Comparison of ENCODE assay signal across 1 cellular context in the genomic region with DNA sequence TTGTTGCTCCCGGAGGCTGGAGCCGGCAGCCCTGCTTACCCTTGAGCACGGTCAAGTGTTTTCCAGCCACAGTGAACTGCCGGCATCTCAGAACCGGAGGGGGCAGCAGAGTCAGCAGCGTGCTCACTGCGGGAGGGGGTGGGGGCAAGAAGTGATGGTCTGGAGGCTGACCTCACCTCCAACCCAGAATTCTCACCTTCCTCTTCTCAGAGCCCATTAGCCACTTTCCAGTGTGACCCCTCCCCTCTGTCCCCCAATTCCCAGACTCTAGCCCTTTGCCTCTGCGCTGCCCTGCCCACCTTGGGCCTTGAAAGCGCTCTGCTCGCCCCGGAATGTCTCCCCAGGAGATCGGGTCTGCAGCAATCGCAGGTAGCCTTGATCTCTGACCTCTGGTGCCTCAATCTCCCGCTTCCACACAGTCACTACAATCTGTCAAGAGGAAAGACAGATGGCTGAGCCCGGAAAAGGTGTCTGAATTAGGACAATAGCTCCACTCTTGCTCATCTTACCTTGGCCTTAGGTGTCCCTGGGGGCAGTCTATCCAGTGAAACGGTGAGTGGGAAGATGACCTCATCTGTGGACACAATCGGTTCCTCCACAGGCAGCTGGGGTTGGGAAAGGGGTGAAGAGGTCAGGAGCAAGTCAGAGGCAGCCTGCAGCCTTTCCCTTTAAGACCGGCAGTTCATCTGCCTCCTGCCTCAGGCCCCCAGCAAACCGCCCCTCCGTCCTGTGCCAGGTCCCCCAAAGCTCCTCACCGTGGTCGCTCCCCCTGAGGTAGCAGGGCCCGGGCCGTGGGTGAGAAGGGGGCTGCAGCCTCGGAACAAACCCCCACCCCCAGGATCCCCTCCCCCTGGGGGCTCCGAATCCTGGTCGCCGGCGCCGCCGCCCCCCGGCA.
TF ChIP-seq lines count a peak whose summit lies in the region.

No MANE protein-coding gene starts in this region.

TF ChIP-seq in K562, 482 proteins besides CTCF, POLR2A, EP300 and RAD21 (continued from another document and continues in another):
- TF ChIP-seq, protein P1, sequence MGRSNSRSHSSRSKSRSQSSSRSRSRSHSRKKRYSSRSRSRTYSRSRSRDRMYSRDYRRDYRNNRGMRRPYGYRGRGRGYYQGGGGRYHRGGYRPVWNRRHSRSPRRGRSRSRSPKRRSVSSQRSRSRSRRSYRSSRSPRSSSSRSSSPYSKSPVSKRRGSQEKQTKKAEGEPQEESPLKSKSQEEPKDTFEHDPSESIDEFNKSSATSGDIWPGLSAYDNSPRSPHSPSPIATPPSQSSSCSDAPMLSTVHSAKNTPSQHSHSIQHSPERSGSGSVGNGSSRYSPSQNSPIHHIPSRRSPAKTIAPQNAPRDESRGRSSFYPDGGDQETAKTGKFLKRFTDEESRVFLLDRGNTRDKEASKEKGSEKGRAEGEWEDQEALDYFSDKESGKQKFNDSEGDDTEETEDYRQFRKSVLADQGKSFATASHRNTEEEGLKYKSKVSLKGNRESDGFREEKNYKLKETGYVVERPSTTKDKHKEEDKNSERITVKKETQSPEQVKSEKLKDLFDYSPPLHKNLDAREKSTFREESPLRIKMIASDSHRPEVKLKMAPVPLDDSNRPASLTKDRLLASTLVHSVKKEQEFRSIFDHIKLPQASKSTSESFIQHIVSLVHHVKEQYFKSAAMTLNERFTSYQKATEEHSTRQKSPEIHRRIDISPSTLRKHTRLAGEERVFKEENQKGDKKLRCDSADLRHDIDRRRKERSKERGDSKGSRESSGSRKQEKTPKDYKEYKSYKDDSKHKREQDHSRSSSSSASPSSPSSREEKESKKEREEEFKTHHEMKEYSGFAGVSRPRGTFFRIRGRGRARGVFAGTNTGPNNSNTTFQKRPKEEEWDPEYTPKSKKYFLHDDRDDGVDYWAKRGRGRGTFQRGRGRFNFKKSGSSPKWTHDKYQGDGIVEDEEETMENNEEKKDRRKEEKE (IDR thresholded peaks at IDR 0.05; ENCODE audit: borderline replicate concordance in 1 of 2, control insufficient read depth in 1 of 2, low read depth in 2 of 2, low read length in 1 of 2), result no peak
- TF ChIP-seq HNRNPL (IDR thresholded peaks at IDR 0.05; ENCODE audit: low read depth, low read length), result no peak
- no peak for TF ChIP-seq MLLT1 (IDR thresholded peaks at IDR 0.05)
- no peak for TF ChIP-seq GTF2A2 (tag; IDR thresholded peaks at IDR 0.05)
- no peak for TF ChIP-seq GTF3C2 (IDR thresholded peaks at IDR 0.05; ENCODE audit: borderline replicate concordance, extremely low read depth, insufficient read length)
- no peak for TF ChIP-seq HNRNPUL1 (IDR thresholded peaks at IDR 0.05; ENCODE audit: low read length)
- TF ChIP-seq FOXJ2 (tag; IDR thresholded peaks at IDR 0.05), result no peak
- TF ChIP-seq CREB3L1 (IDR thresholded peaks at IDR 0.05; ENCODE audit: borderline replicate concordance, low read depth), result no peak
- TF ChIP-seq SMAD1 (IDR thresholded peaks at IDR 0.05; ENCODE audit: low read depth, low read length, partially characterized antibody), result no peak
- TF ChIP-seq GATAD2B (IDR thresholded peaks at IDR 0.05; ENCODE audit: borderline replicate concordance), result no peak
- TF ChIP-seq ZNF140 (CRISPR knock-in tag; IDR thresholded peaks at IDR 0.05), result no peak
- TF ChIP-seq BHLHE40 (IDR thresholded peaks at IDR 0.05; ENCODE audit: low read length), result peak; percentile 29; the same call in 1 of the 2 replicates
- no peak for TF ChIP-seq ZNF707 (CRISPR knock-in tag; conservative IDR thresholded peaks at IDR 0.05)
- TF ChIP-seq ZNF311 (CRISPR knock-in tag; IDR thresholded peaks at IDR 0.05), result no peak
- TF ChIP-seq PHB2 (IDR thresholded peaks at IDR 0.05; ENCODE audit: low read depth), result no peak
- no peak for TF ChIP-seq DIDO1 (tag; IDR thresholded peaks at IDR 0.05; ENCODE audit: low read depth)
- no peak for TF ChIP-seq STAT5B (CRISPR knock-in tag; IDR thresholded peaks at IDR 0.05)
- TF ChIP-seq HNRNPK (IDR thresholded peaks at IDR 0.05; ENCODE audit: low read depth, low read length, poor library complexity, severe bottlenecking), result no peak
- TF ChIP-seq, protein P2, sequence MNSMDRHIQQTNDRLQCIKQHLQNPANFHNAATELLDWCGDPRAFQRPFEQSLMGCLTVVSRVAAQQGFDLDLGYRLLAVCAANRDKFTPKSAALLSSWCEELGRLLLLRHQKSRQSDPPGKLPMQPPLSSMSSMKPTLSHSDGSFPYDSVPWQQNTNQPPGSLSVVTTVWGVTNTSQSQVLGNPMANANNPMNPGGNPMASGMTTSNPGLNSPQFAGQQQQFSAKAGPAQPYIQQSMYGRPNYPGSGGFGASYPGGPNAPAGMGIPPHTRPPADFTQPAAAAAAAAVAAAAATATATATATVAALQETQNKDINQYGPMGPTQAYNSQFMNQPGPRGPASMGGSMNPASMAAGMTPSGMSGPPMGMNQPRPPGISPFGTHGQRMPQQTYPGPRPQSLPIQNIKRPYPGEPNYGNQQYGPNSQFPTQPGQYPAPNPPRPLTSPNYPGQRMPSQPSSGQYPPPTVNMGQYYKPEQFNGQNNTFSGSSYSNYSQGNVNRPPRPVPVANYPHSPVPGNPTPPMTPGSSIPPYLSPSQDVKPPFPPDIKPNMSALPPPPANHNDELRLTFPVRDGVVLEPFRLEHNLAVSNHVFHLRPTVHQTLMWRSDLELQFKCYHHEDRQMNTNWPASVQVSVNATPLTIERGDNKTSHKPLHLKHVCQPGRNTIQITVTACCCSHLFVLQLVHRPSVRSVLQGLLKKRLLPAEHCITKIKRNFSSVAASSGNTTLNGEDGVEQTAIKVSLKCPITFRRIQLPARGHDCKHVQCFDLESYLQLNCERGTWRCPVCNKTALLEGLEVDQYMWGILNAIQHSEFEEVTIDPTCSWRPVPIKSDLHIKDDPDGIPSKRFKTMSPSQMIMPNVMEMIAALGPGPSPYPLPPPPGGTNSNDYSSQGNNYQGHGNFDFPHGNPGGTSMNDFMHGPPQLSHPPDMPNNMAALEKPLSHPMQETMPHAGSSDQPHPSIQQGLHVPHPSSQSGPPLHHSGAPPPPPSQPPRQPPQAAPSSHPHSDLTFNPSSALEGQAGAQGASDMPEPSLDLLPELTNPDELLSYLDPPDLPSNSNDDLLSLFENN (IDR thresholded peaks at IDR 0.05; ENCODE audit: low read depth in 2 of 2, low read length in 2 of 2), result no peak
- no peak for TF ChIP-seq BRCA1 (IDR thresholded peaks at IDR 0.05)
- TF ChIP-seq BRCA1 (CRISPR knock-in tag; IDR thresholded peaks at IDR 0.05), result no peak
- TF ChIP-seq U2AF1 (optimal IDR thresholded peaks at IDR 0.05; ENCODE audit: low read depth, low read length), result no peak
- TF ChIP-seq, protein P3, sequence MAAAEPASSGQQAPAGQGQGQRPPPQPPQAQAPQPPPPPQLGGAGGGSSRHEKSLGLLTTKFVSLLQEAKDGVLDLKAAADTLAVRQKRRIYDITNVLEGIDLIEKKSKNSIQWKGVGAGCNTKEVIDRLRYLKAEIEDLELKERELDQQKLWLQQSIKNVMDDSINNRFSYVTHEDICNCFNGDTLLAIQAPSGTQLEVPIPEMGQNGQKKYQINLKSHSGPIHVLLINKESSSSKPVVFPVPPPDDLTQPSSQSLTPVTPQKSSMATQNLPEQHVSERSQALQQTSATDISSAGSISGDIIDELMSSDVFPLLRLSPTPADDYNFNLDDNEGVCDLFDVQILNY (CRISPR knock-in tag; IDR thresholded peaks at IDR 0.05), result no peak
- no peak for TF ChIP-seq CBX3 (IDR thresholded peaks at IDR 0.05; ENCODE audit: borderline replicate concordance in 1 of 2, low read length in 2 of 2)
- no peak for TF ChIP-seq ZNF445 (CRISPR knock-in tag; IDR thresholded peaks at IDR 0.05; ENCODE audit: low read depth)
- peak; percentile 6; the same call in 1 of the 2 replicates for TF ChIP-seq ZC3H4 (CRISPR knock-in tag; IDR thresholded peaks at IDR 0.05; ENCODE audit: borderline replicate concordance)
- no peak for TF ChIP-seq PHF8 (IDR thresholded peaks at IDR 0.05; ENCODE audit: borderline replicate concordance, low read length)
- peak; percentile 42; the same call in 1 of the 2 replicates for TF ChIP-seq RNF2 (IDR thresholded peaks at IDR 0.05)
- TF ChIP-seq ATF6 (CRISPR knock-in tag; IDR thresholded peaks at IDR 0.05), result no peak
- TF ChIP-seq SMAD3 (CRISPR knock-in tag; conservative IDR thresholded peaks at IDR 0.05), result no peak
- TF ChIP-seq SFPQ (IDR thresholded peaks at IDR 0.05; ENCODE audit: low read depth, low read length), result no peak
- peak; percentile 42 for TF ChIP-seq TAF1 (IDR thresholded peaks at IDR 0.05; ENCODE audit: control insufficient read depth, extremely low read depth, insufficient read depth, low read length, severe bottlenecking)
- no peak for TF ChIP-seq MYNN (IDR thresholded peaks at IDR 0.05)
- TF ChIP-seq MYNN (CRISPR knock-in tag; IDR thresholded peaks at IDR 0.05), result no peak
- no peak for TF ChIP-seq SNIP1 (IDR thresholded peaks at IDR 0.05; ENCODE audit: low read depth)
- TF ChIP-seq IRF9 (tag; IDR thresholded peaks at IDR 0.05), result no peak
- TF ChIP-seq MXI1 (IDR thresholded peaks at IDR 0.05; ENCODE audit: low read depth, low read length), result peak; percentile 60; the same call in 1 of the 2 replicates
- peak; percentile 90 for TF ChIP-seq ZNF232 (CRISPR knock-in tag; IDR thresholded peaks at IDR 0.05)
- no peak for TF ChIP-seq ILF3 (IDR thresholded peaks at IDR 0.05; ENCODE audit: borderline replicate concordance)
